Comparison of ENCODE assay signal across 8 cellular contexts in the genomic region with DNA sequence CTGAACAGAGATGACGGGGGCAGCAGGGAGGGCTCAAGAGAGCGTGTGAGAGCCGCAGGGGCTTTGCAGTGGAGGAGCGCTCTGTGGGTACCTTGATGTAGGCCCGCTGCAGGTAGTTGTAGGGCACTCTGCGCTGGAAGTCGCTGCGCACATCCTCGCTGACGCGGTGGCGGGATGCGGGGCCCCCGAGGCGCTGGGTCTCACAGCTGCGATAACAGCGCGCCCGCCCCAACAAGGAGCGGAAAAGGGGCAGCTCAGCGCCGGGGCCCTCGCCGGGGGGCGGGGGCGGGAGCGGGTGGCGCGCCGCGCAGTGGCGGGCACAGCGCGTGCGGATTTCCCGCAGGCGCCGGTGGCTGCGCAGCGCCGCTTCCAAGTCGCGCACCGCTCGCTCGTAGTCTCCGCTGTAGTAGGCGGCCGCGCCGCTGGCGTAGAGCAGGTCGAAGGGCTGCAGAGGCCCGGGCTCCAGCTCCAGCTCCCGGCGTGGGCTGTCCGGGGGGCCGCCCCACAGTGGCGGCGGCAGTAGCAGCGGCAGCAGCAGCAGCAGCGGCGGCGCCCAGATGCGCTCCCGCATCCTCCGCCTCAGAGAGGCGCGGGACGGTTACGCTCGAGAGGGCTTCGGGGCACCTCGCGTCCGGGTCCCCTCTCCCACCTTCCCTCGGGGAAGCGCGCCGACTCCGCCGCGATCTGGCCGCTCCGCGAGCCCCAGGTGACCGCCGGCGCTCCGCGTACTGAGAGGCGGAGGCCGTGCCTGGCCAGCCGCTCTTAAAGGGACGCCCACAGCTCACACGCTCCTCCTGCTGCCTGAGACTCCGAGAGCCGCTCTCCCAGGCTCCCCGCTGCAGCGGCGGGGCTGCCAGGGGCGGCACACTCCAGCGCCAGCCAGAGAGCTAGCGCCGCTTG. TPM values are rescaled to one million over a fixed set of nuclear protein-coding genes. Genes with fewer than 3 reads are reported as not detected.
DNase-seq lines count a peak whose midpoint lies in the region; ATAC-seq and TF ChIP-seq lines count a peak whose summit lies in the region.

A gene with protein sequence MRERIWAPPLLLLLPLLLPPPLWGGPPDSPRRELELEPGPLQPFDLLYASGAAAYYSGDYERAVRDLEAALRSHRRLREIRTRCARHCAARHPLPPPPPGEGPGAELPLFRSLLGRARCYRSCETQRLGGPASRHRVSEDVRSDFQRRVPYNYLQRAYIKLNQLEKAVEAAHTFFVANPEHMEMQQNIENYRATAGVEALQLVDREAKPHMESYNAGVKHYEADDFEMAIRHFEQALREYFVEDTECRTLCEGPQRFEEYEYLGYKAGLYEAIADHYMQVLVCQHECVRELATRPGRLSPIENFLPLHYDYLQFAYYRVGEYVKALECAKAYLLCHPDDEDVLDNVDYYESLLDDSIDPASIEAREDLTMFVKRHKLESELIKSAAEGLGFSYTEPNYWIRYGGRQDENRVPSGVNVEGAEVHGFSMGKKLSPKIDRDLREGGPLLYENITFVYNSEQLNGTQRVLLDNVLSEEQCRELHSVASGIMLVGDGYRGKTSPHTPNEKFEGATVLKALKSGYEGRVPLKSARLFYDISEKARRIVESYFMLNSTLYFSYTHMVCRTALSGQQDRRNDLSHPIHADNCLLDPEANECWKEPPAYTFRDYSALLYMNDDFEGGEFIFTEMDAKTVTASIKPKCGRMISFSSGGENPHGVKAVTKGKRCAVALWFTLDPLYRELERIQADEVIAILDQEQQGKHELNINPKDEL (minus strand): TSS at position 737 of the 900 bp plus-strand sequence. CDS start 166 bp downstream, at position 571.

- intact Hi-C loops in A673 (cut with micrococcal nuclease; ENCODE audit: unreplicated experiment): loop anchor here (2.0 kb wide), 2 partner anchors 102 to 154 kb away; no protein-coding TSS in a partner anchor
- intact Hi-C loops in activated T-helper 1 cell treated with anti-CD3 and anti-CD28 coated beads, Interleukin-12 subunit alpha, Interleukin-12 subunit beta, Interleukin-2, Interleukin-4 antibody, amounts not matched to agents 30 ng/mL and 10 ng/mL and 1 ng/mL, durations not matched to agents 14 hours and 24 hours and 36 hours (cut with micrococcal nuclease): no loop called here

- H3K4me1 Mint-ChIP-seq in activated T-helper 1 cell treated with anti-CD3 and anti-CD28 coated beads, Interleukin-12 subunit alpha, Interleukin-12 subunit beta, Interleukin-2, Interleukin-4 antibody, amounts not matched to agents 30 ng/mL and 10 ng/mL and 1 ng/mL, durations not matched to agents 14 hours and 24 hours and 36 hours (ENCODE audit: low read depth): peaks cover 5% of the 10 kb centered on the region
- H3K4me1 Mint-ChIP-seq in naive thymus-derived CD8-positive, alpha-beta T cell: peaks cover 6 to 10% (median 8%) of the 10 kb centered on the region in 4 donors
- H3K4me1 Mint-ChIP-seq in type B pancreatic cell (ENCODE audit: unreplicated experiment): peaks cover 28% of the 10 kb centered on the region

- H3K9me3 Mint-ChIP-seq in activated T-helper 1 cell treated with anti-CD3 and anti-CD28 coated beads, Interleukin-12 subunit alpha, Interleukin-12 subunit beta, Interleukin-2, Interleukin-4 antibody, amounts not matched to agents 30 ng/mL and 10 ng/mL and 1 ng/mL, durations not matched to agents 14 hours and 24 hours and 36 hours: no peaks in the 10 kb centered on the region
- no peaks in the 10 kb centered on the region for H3K9me3 Mint-ChIP-seq in naive thymus-derived CD8-positive, alpha-beta T cell
- H3K9me3 Mint-ChIP-seq in type B pancreatic cell: no peaks in the 10 kb centered on the region

- peak within 1 kb of the TSS; percentile 85 for H3K4me3 ChIP-seq in A673 (ENCODE audit: low read depth, low read length, poor library complexity, severe bottlenecking)

- CTCF ChIA-PET in A673 (lab: Charles Lee): interaction anchor here (1.1 to 2.1 kb wide), 4 partner anchors 11 to 159 kb away, joined by 4 to 5 read pairs (median 4); no protein-coding TSS in a partner anchor

- peak; percentile 52 for ATAC-seq in GM18499 (IDR thresholded peaks at IDR 0.05; ENCODE audit: insufficient read depth, unreplicated experiment)
- ATAC-seq in HG03060 (IDR thresholded peaks at IDR 0.05; ENCODE audit: low read depth, unreplicated experiment): peak; percentile 63
- ATAC-seq in naive thymus-derived CD8-positive, alpha-beta T cell: peak in 1 of 2 donors; percentile 46

- no TSS peak for BruUV-seq in A673 (replicated peaks; lab: Mats Ljungman, UMichigan)

- TF ChIP-seq CTCF in A673 (conservative IDR thresholded peaks at IDR 0.05; ENCODE audit: low read depth, low read length) (peak; percentile 70), type B pancreatic cell (conservative IDR thresholded peaks at IDR 0.05) (peak; percentile 56)

- peak within 1 kb of the TSS; percentile 53 for H3K27ac ChIP-seq in A673 (ENCODE audit: low read depth, low read length, poor library complexity, severe bottlenecking)

- peaks cover 57% of the 10 kb centered on the region for H3K27me3 Mint-ChIP-seq in activated T-helper 1 cell treated with anti-CD3 and anti-CD28 coated beads, Interleukin-12 subunit alpha, Interleukin-12 subunit beta, Interleukin-2, Interleukin-4 antibody, amounts not matched to agents 30 ng/mL and 10 ng/mL and 1 ng/mL, durations not matched to agents 14 hours and 24 hours and 36 hours (ENCODE audit: insufficient read depth)
- peaks cover 32 to 85% (median 54%) of the 10 kb centered on the region in 5 donors for H3K27me3 Mint-ChIP-seq in naive thymus-derived CD8-positive, alpha-beta T cell
- peaks cover 17% of the 10 kb centered on the region for H3K27me3 Mint-ChIP-seq in type B pancreatic cell

- H3K27ac Mint-ChIP-seq in activated T-helper 1 cell treated with anti-CD3 and anti-CD28 coated beads, Interleukin-12 subunit alpha, Interleukin-12 subunit beta, Interleukin-2, Interleukin-4 antibody, amounts not matched to agents 30 ng/mL and 10 ng/mL and 1 ng/mL, durations not matched to agents 14 hours and 24 hours and 36 hours: no peak within 1 kb of the TSS
- no peak within 1 kb of the TSS for H3K27ac Mint-ChIP-seq in naive thymus-derived CD8-positive, alpha-beta T cell
- peak within 1 kb of the TSS; percentile 61 for H3K27ac Mint-ChIP-seq in type B pancreatic cell

- H3K36me3 Mint-ChIP-seq in activated T-helper 1 cell treated with anti-CD3 and anti-CD28 coated beads, Interleukin-12 subunit alpha, Interleukin-12 subunit beta, Interleukin-2, Interleukin-4 antibody, amounts not matched to agents 30 ng/mL and 10 ng/mL and 1 ng/mL, durations not matched to agents 14 hours and 24 hours and 36 hours (ENCODE audit: low read depth): no peaks in the 10 kb centered on the region
- peaks cover 0 to 3% (median 0%) of the 10 kb centered on the region in 3 donors for H3K36me3 Mint-ChIP-seq in naive thymus-derived CD8-positive, alpha-beta T cell
- H3K36me3 Mint-ChIP-seq in type B pancreatic cell: no peaks in the 10 kb centered on the region

- no peaks in the 10 kb centered on the region for H3K27me3 ChIP-seq in A673 (replicated peaks; ENCODE audit: insufficient read depth, low read depth, low read length, poor library complexity)

- H3K36me3 ChIP-seq in A673 (ENCODE audit: insufficient read depth, low read length, poor library complexity, severe bottlenecking): no peaks in the 10 kb centered on the region

- peaks cover 4% of the 10 kb centered on the region for H3K4me1 ChIP-seq in A673 (ENCODE audit: insufficient read depth, low read length, poor library complexity, severe bottlenecking)

- POLR2A ChIA-PET in A673 (lab: Charles Lee; ENCODE audit: low non-redundant PET): interaction anchor here (0.6 to 0.9 kb wide), 3 partner anchors 28 to 394 kb away, joined by 3 to 13 read pairs (median 7); no protein-coding TSS in a partner anchor
- POLR2A ChIA-PET in naive thymus-derived CD8-positive, alpha-beta T cell (lab: Charles Lee): no interaction called here

- H3K4me3 Mint-ChIP-seq in activated T-helper 1 cell treated with anti-CD3 and anti-CD28 coated beads, Interleukin-12 subunit alpha, Interleukin-12 subunit beta, Interleukin-2, Interleukin-4 antibody, amounts not matched to agents 30 ng/mL and 10 ng/mL and 1 ng/mL, durations not matched to agents 14 hours and 24 hours and 36 hours: peak within 1 kb of the TSS; percentile 40
- H3K4me3 Mint-ChIP-seq in naive thymus-derived CD8-positive, alpha-beta T cell: peak within 1 kb of the TSS; percentile 46 to 81 (median 70)
- peak within 1 kb of the TSS; percentile 89 for H3K4me3 Mint-ChIP-seq in type B pancreatic cell

- H3K9me3 ChIP-seq in A673 (ENCODE audit: low read depth, low read length, poor library complexity, severe bottlenecking): no peaks in the 10 kb centered on the region

- DNase-seq in A673 (ENCODE audit: low spot score) (peak; percentile 96), NCI-H226 (peak; percentile 92), foreskin melanocyte (peak; percentile 67), type B pancreatic cell (ENCODE audit: extremely low spot score, unreplicated experiment) (peak; percentile 84)
- DNase-seq in activated T-helper 1 cell treated with anti-CD3 and anti-CD28 coated beads, Interleukin-12 subunit alpha, Interleukin-12 subunit beta, Interleukin-2, Interleukin-4 antibody, amounts not matched to agents 30 ng/mL and 10 ng/mL and 1 ng/mL, durations not matched to agents 14 hours and 24 hours and 36 hours (ENCODE audit: low spot score): no peak
- DNase-seq in naive thymus-derived CD8-positive, alpha-beta T cell: peak in 1 of 10 donors; percentile 5

RNA-seq across cellular contexts. Expression of the gene that starts here (rescaled TPM):
- total RNA-seq in A673 (2021) (19.6 and 21.7 TPM in 2 replicates), type B pancreatic cell (ENCODE audit: low replicate concordance) (8.2 and 23.5 TPM in 2 replicates)
- total RNA-seq in activated T-helper 1 cell treated with anti-CD3 and anti-CD28 coated beads, Interleukin-12 subunit alpha, Interleukin-12 subunit beta, Interleukin-2, Interleukin-4 antibody, amounts not matched to agents 30 ng/mL and 10 ng/mL and 1 ng/mL, durations not matched to agents 14 hours and 24 hours and 36 hours: not detected in 2 replicates
- not detected for total RNA-seq in naive thymus-derived CD8-positive, alpha-beta T cell
- polyA plus RNA-seq in naive thymus-derived CD8-positive, alpha-beta T cell: not detected
